ENCODE assay signal across 8 cellular contexts in genomic region chr19:49362926-49363264, GRCh38. TPM values are rescaled to one million over a fixed set of nuclear protein-coding genes. Genes with fewer than 3 reads are reported as not detected.
DNase-seq lines count a peak whose midpoint lies in the region; TF ChIP-seq lines count a peak whose summit lies in the region.

No MANE protein-coding gene starts in this region.

- WGBS in ectodermal cell, 2 experiments: 2% methylated on average over 14 of the region's 14 CpGs

- H3K9me3 Mint-ChIP-seq in mesothelial cell of epicardium: no peaks in the 10 kb centered on the region

- peak overlapping the region; percentile 99 for H3K4me3 ChIP-seq in ectodermal cell (ENCODE audit: insufficient read depth, low read depth, low read length)

- peaks cover 12% of the 10 kb centered on the region for H3K4me1 Mint-ChIP-seq in mesothelial cell of epicardium

- no peak overlapping the region for H3K27ac Mint-ChIP-seq in mesothelial cell of epicardium

- H3K4me3 Mint-ChIP-seq in mesothelial cell of epicardium: no peak overlapping the region

- H3K36me3 Mint-ChIP-seq in mesothelial cell of epicardium: peaks cover 11% of the 10 kb centered on the region

- TF ChIP-seq CTCF in mesothelial cell of epicardium (IDR thresholded peaks at IDR 0.05; ENCODE audit: unreplicated experiment): no peak

- peaks cover 18% of the 10 kb centered on the region for H3K36me3 ChIP-seq in ectodermal cell (ENCODE audit: control insufficient read depth, insufficient read depth, low read length)

- H3K4me1 ChIP-seq in ectodermal cell (ENCODE audit: control insufficient read depth, insufficient read depth, low read length): peaks cover 18% of the 10 kb centered on the region

- no peaks in the 10 kb centered on the region for H3K27me3 ChIP-seq in ectodermal cell (ENCODE audit: control insufficient read depth, insufficient read depth, low read length, poor library complexity, severe bottlenecking)

- peak; percentile 50 for DNase-seq in AG08396 (ENCODE audit: low spot score)
- peak; percentile 42 for DNase-seq in HuH-7 (ENCODE audit: low spot score)
- peak; percentile 44 to 67 for DNase-seq in mesothelial cell of epicardium (ENCODE audit: low spot score in 2 of 2, unreplicated experiment in 2 of 2)
- no peak for DNase-seq in cerebellum (ENCODE audit: low spot score)
- DNase-seq in NOMO-1 treated with dmso at 0.1 percent for 144 hours (lab: John Stamatoyannopoulos, UW; ENCODE audit: unreplicated experiment): no peak
- no peak for DNase-seq in activated CD4-positive, alpha-beta T cell treated with anti-CD3 and anti-CD28 coated beads, Interleukin-2, amount 50 U/mL, for 4 hours
- no peak for DNase-seq in NCI-H82 treated with DMSO at 0.1 percent for 48 hours (lab: John Stamatoyannopoulos, UW; ENCODE audit: unreplicated experiment)

- H3K27me3 Mint-ChIP-seq in mesothelial cell of epicardium (ENCODE audit: low read depth): no peaks in the 10 kb centered on the region

- H3K9me3 ChIP-seq in ectodermal cell (ENCODE audit: control insufficient read depth, low read length): no peaks in the 10 kb centered on the region

- H3K27ac ChIP-seq in ectodermal cell (ENCODE audit: insufficient read depth, low read depth, low read length, poor library complexity, severe bottlenecking): peak overlapping the region; percentile 81

RNA-seq across cellular contexts. Expression of gene TEAD2, which starts 0.7 kb away (rescaled TPM):
- 256 TPM for polyA plus RNA-seq in ectodermal cell (2013, experiment 1 of 4)
- polyA plus RNA-seq in ectodermal cell (2013, experiment 2 of 4): 264 TPM
- 213 TPM for polyA plus RNA-seq in ectodermal cell (2013, experiment 3 of 4)
- polyA plus RNA-seq in ectodermal cell (2013, experiment 4 of 4): 230 TPM
- total RNA-seq in mesothelial cell of epicardium: 168 to 170 TPM (median 169 TPM) in 3 replicates
- 15.3 TPM for total RNA-seq in cerebellum

RNA-seq across cellular contexts. Expression of gene DKKL1, which starts 0.8 kb away (rescaled TPM):
- 5.4 TPM for polyA plus RNA-seq in ectodermal cell (2013, experiment 1 of 4)
- polyA plus RNA-seq in ectodermal cell (2013, experiment 2 of 4): 4.3 TPM
- polyA plus RNA-seq in ectodermal cell (2013, experiment 3 of 4): 8.6 TPM
- 7.2 TPM for polyA plus RNA-seq in ectodermal cell (2013, experiment 4 of 4)
- 8.6 to 9.9 TPM (median 8.7 TPM) in 3 replicates for total RNA-seq in mesothelial cell of epicardium
- 0.73 TPM for total RNA-seq in cerebellum

RNA-seq across cellular contexts. Expression of gene KASH5, which starts 25.2 kb away (rescaled TPM):
- 0.31 TPM for polyA plus RNA-seq in ectodermal cell (2013, experiment 1 of 4)
- polyA plus RNA-seq in ectodermal cell (2013, experiment 2 of 4): not detected
- polyA plus RNA-seq in ectodermal cell (2013, experiment 3 of 4): 0.11 TPM
- 0.32 TPM for polyA plus RNA-seq in ectodermal cell (2013, experiment 4 of 4)
- total RNA-seq in mesothelial cell of epicardium (not detected in 3 replicates), cerebellum (not detected)

RNA-seq across cellular contexts. Expression of gene CD37, which starts 27.7 kb away (rescaled TPM):
- polyA plus RNA-seq in ectodermal cell (2013, experiment 1 of 4): not detected
- not detected for polyA plus RNA-seq in ectodermal cell (2013, experiment 2 of 4)
- not detected for polyA plus RNA-seq in ectodermal cell (2013, experiment 3 of 4)
- polyA plus RNA-seq in ectodermal cell (2013, experiment 4 of 4): not detected
- total RNA-seq in mesothelial cell of epicardium: not detected in 3 replicates
- total RNA-seq in cerebellum: 1.4 TPM

RNA-seq across cellular contexts. Expression of gene SLC6A16, which starts 37.9 kb away (rescaled TPM):
- polyA plus RNA-seq in ectodermal cell (2013, experiment 1 of 4): 9.2 TPM
- 8.2 TPM for polyA plus RNA-seq in ectodermal cell (2013, experiment 2 of 4)
- polyA plus RNA-seq in ectodermal cell (2013, experiment 3 of 4): 4.1 TPM
- polyA plus RNA-seq in ectodermal cell (2013, experiment 4 of 4): 5.0 TPM
- total RNA-seq in mesothelial cell of epicardium (5.6 to 6.1 TPM (median 5.8 TPM) in 3 replicates), cerebellum (1.4 TPM)

Comparison
In these comparisons a context has a peak if more than half of its experiments do, and no peak if none do; other contexts are left out.
1. DNase-seq: peak in AG08396 (single experiment), HuH-7 (single experiment) and mesothelial cell of epicardium (2 of 2); none in cerebellum (single experiment), NOMO-1 treated with dmso at 0.1 percent for 144 hours (single experiment), activated CD4-positive, alpha-beta T cell treated with anti-CD3 and anti-CD28 coated beads, Interleukin-2, amount 50 U/mL, for 4 hours (0 of 2) and NCI-H82 treated with DMSO at 0.1 percent for 48 hours (single experiment).
2. RNA of gene TEAD2, which starts 0.7 kb away (total RNA-seq): 168 to 170 TPM in mesothelial cell of epicardium; 15.3 TPM in cerebellum (single experiment); every median in the first group is over 10 times any median in the second.